In the genomic region with DNA sequence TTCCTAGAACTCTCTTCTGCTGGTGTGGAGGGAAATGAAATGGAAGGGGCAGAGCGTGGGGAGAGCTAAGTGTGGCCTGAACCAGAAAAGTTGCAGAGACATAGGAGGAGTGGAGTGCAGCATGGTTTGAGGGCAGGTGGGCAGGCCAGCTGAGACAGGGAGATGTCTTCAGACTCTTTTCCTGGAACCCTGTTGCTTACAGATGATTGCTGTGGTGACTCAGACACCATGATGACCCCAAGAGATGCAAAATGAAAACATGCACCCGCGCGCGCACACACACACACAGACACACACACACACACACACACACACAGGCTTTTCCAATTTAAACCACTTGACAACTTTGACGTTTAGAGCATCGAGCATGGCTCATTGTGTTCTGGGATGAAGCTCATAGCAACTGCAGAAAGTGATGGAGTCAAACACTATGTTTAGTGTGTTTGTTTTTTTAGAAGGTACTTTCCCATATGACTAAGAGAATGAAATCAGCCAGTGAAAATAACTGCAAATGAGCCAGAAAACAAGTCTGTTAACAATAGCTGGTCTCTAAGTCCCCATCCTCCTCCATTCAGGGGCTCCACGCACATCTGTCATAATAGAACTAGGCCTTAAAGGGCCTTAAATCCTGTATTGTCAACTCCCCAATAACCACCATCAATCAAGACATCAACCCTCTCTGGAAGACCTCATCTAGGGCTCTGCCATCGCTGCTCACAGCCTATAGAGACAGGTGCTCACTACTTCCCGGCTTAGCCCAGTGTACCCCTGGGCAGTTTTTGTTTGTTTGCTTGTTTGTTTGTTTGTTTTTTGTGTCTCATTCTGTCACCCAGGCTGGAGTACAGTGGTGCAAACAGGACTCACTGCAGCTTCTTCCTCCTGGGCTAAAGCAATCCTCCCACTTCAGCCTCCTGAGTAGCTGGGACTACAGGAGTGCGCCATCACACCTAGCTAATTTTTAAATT, we compare ENCODE assay signal across 8 cellular contexts. TPM values are rescaled to one million over a fixed set of nuclear protein-coding genes. Genes with fewer than 3 reads are reported as not detected.
DNase-seq lines count a peak whose midpoint lies in the region; ATAC-seq lines count a peak whose summit lies in the region.

No MANE protein-coding gene starts in this region.

- H3K36me3 Mint-ChIP-seq in activated T-cell treated with anti-CD3 and anti-CD28 coated beads, Interleukin-2, amount 50 U/mL, for 4 hours (ENCODE audit: insufficient read depth), result no peaks in the 10 kb centered on the region
- no peaks in the 10 kb centered on the region for H3K36me3 Mint-ChIP-seq in CD8-positive, alpha-beta memory T cell

- no peaks in the 10 kb centered on the region for H3K27me3 ChIP-seq in CD8-positive, alpha-beta memory T cell (ENCODE audit: insufficient read depth, low read length, poor library complexity, severe bottlenecking)

- no peak overlapping the region for H3K4me3 Mint-ChIP-seq in activated T-cell treated with anti-CD3 and anti-CD28 coated beads, Interleukin-2, amount 50 U/mL, for 4 hours
- H3K4me3 Mint-ChIP-seq in CD8-positive, alpha-beta memory T cell, result no peak overlapping the region

- CTCF ChIA-PET in CD8-positive, alpha-beta memory T cell (lab: Charles Lee), result interaction anchor here (1.0 to 1.3 kb wide), 3 partner anchors 10 to 100 kb away, joined by 3 read pairs; no protein-coding TSS in a partner anchor

- H3K4me1 Mint-ChIP-seq in activated T-cell treated with anti-CD3 and anti-CD28 coated beads, Interleukin-2, amount 50 U/mL, for 4 hours (ENCODE audit: low read depth), result peaks cover 4% of the 10 kb centered on the region
- H3K4me1 Mint-ChIP-seq in CD8-positive, alpha-beta memory T cell, result no peaks in the 10 kb centered on the region

- H3K27me3 Mint-ChIP-seq in activated T-cell treated with anti-CD3 and anti-CD28 coated beads, Interleukin-2, amount 50 U/mL, for 4 hours (ENCODE audit: low read depth), result peaks cover 7% of the 10 kb centered on the region
- H3K27me3 Mint-ChIP-seq in CD8-positive, alpha-beta memory T cell, result peaks cover 16 to 17% of the 10 kb centered on the region in 2 donors

- H3K9me3 ChIP-seq in CD8-positive, alpha-beta memory T cell (ENCODE audit: low read length), result no peaks in the 10 kb centered on the region

- H3K27ac Mint-ChIP-seq in CD8-positive, alpha-beta memory T cell, result no peak overlapping the region

- no peaks in the 10 kb centered on the region for H3K9me3 Mint-ChIP-seq in activated T-cell treated with anti-CD3 and anti-CD28 coated beads, Interleukin-2, amount 50 U/mL, for 4 hours
- no peaks in the 10 kb centered on the region for H3K9me3 Mint-ChIP-seq in CD8-positive, alpha-beta memory T cell

- ATAC-seq in activated T-cell treated with anti-CD3 and anti-CD28 coated beads, Interleukin-2, amount 50 U/mL, for 4 hours, result peak; percentile 68 to 85
- peak; percentile 83 for ATAC-seq in HG02885 (IDR thresholded peaks at IDR 0.05; ENCODE audit: poor library complexity, unreplicated experiment)

- H3K27ac ChIP-seq in CD8-positive, alpha-beta memory T cell (ENCODE audit: low read depth, low read length), result no peak overlapping the region

- DNase-seq in activated T-cell treated with anti-CD3 and anti-CD28 coated beads, Interleukin-2, amount 50 U/mL, for 4 hours, result no peak
- DNase-seq in activated T-cell treated with anti-CD3 and anti-CD28 coated beads, Interleukin-2, amount 50 U/mL, for 1 hour, result no peak
- DNase-seq in astrocyte of the hippocampus (ENCODE audit: low read depth, low spot score) (peak; percentile 63), renal cortical epithelial cell (ENCODE audit: low read depth) (peak; percentile 88), SKM-1 treated with dmso at 0.1 percent for 144 hours (lab: John Stamatoyannopoulos, UW; ENCODE audit: unreplicated experiment) (no peak), NCI-H1694 (lab: John Stamatoyannopoulos, UW) (no peak)
- no peak for DNase-seq in CD8-positive, alpha-beta memory T cell

- H3K4me3 ChIP-seq in CD8-positive, alpha-beta memory T cell (ENCODE audit: low read length), result no peak overlapping the region

- H3K4me1 ChIP-seq in CD8-positive, alpha-beta memory T cell (ENCODE audit: insufficient read depth, low read length), result no peaks in the 10 kb centered on the region

- H3K36me3 ChIP-seq in CD8-positive, alpha-beta memory T cell (ENCODE audit: insufficient read depth, low read length), result no peaks in the 10 kb centered on the region

- POLR2A ChIA-PET in CD8-positive, alpha-beta memory T cell (lab: Charles Lee), result no interaction called here

RNA-seq across cellular contexts. Expression of a gene that starts 9.6 kb away (rescaled TPM):
- total RNA-seq in activated T-cell treated with anti-CD3 and anti-CD28 coated beads, Interleukin-2, amount 50 U/mL, for 4 hours, result 1 to 10 TPM in 1 of 3 donors, under 1 TPM in 2; 0.71 to 1.2 (median 0.96) TPM
- 1.6 and 6.5 TPM in 2 replicates for total RNA-seq in renal cortical epithelial cell
- 1 to 10 TPM; 1.2 to 1.5 TPM for total RNA-seq in CD8-positive, alpha-beta memory T cell
- 1.3 TPM for polyA plus RNA-seq in CD8-positive, alpha-beta memory T cell

Comparison
In these comparisons a context has a peak if more than half of its experiments do, and no peak if none do; other contexts are left out.
1. DNase-seq: peak in astrocyte of the hippocampus (single experiment) and renal cortical epithelial cell (single experiment); none in activated T-cell treated with anti-CD3 and anti-CD28 coated beads, Interleukin-2, amount 50 U/mL, for 4 hours (single experiment), activated T-cell treated with anti-CD3 and anti-CD28 coated beads, Interleukin-2, amount 50 U/mL, for 1 hour (single experiment), SKM-1 treated with dmso at 0.1 percent for 144 hours (single experiment), CD8-positive, alpha-beta memory T cell (0 of 5) and NCI-H1694 (single experiment).